ENCODE assay signal across 12 cellular contexts in the genomic region with DNA sequence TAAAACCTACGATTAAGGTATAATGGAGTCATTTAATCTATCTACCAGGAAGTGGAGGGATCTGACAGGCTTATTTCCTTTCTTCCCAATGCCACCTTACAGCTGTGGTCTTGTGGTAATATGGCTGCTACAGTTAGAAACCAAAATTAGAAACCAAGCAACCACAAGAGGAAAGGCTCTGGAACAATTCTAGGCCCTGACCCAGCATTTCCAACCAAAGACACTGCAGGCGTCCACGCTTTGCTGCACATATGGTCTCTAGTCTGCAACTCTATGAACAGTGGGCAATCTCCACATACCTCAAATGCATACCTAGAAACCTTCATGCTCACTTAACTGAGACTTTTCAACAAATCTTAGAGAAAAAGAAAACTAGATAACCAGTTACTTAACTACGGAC.
"Had no signal": no experiment of that assay in that cellular context is flagged by ENCODE, and none has a peak within 500 bp of the region (broad histone marks: within the 10 kb centered on the region; RNA-seq: fewer than 3 reads in every experiment).

No MANE protein-coding gene starts in this region.

- H3K9me3 ChIP-seq: left lung, psoas muscle, sigmoid colon, testis had no signal

- H3K4me3 ChIP-seq: left lung, psoas muscle, sigmoid colon, testis had no signal

- H3K27ac ChIP-seq: left lung, psoas muscle, sigmoid colon, testis had no signal

- H3K4me1 ChIP-seq: left lung had no signal

- H3K27me3 ChIP-seq: left lung, sigmoid colon, testis had no signal

- DNase-seq: activated CD4-positive, alpha-beta T cell treated with anti-CD3 and anti-CD28 coated beads, Interleukin-2, amount 50 U/mL, for 4 hours; activated T-cell treated with anti-CD3 and anti-CD28 coated beads, Interleukin-2, amount 50 U/mL, for 1 hour; amniotic stem cell; dermis blood vessel endothelial cell; glutamatergic neuron; left lung; psoas muscle; sigmoid colon; stimulated activated CD4-positive, alpha-beta T cell treated with anti-CD3 and anti-CD28 coated beads, Interleukin-4, amount 100 ng/mL, for 1 hour; stimulated activated naive CD8-positive, alpha-beta T cell treated with anti-CD3 and anti-CD28 coated beads, Interleukin-15, amount 100 ng/mL, for 72 hours; T-helper 2 cell; testis had no signal

- H3K36me3 ChIP-seq: left lung, sigmoid colon had no signal
